Comparison of ENCODE assay signal across 22 cellular contexts in genomic region chr6:12403946-12404647, GRCh38.
DNase-seq lines count a peak whose midpoint lies in the region; ATAC-seq and TF ChIP-seq lines count a peak whose summit lies in the region.
"Had no signal": no experiment of that assay in that cellular context is flagged by ENCODE, and none has a peak within 500 bp of the region (broad histone marks: within the 10 kb centered on the region; RNA-seq: fewer than 3 reads in every experiment).

No MANE protein-coding gene starts in this region.

- no peak overlapping the region for H3K4me3 Mint-ChIP-seq in neural progenitor cell
- H3K4me3 Mint-ChIP-seq: activated CD8-positive, alpha-beta memory T cell treated with anti-CD3 and anti-CD28 coated beads, Interleukin-2, amount 10 ng/mL, durations not matched to agents 7 days and 5 days; CD8-positive, alpha-beta T cell; mesothelial cell of epicardium; stimulated activated effector memory CD8-positive, alpha-beta T cell treated with anti-CD3 and anti-CD28 coated beads, Interleukin-12 subunit alpha, Interleukin-12 subunit beta, amount 100 ng/mL, for 72 hours had no signal

- H2BK5ac ChIP-seq in IMR-90 (ENCODE audit: low read depth, low read length, poor library complexity, severe bottlenecking), result peak overlapping the region; percentile 62

- H4K8ac ChIP-seq in IMR-90 (ENCODE audit: low read depth in 2 of 2, low read length in 2 of 2), result peak overlapping the region; percentile 30 to 65; a peak in 3 of 4 replicates

- peak overlapping the region; percentile 87; the same call in 1 of the 2 replicates for H2BK20ac ChIP-seq in IMR-90 (ENCODE audit: low read depth, low read length)

- H3K4me1 Mint-ChIP-seq in neural progenitor cell, result peaks cover 14% of the 10 kb centered on the region
- H3K4me1 Mint-ChIP-seq: activated CD8-positive, alpha-beta memory T cell treated with anti-CD3 and anti-CD28 coated beads, Interleukin-2, amount 10 ng/mL, durations not matched to agents 7 days and 5 days; mesothelial cell of epicardium; stimulated activated effector memory CD8-positive, alpha-beta T cell treated with anti-CD3 and anti-CD28 coated beads, Interleukin-12 subunit alpha, Interleukin-12 subunit beta, amount 100 ng/mL, for 72 hours had no signal

- POLR2A ChIA-PET in IMR-90 (lab: Charles Lee; ENCODE audit: unreplicated experiment), result no interaction called here

- H3K27ac ChIP-seq in IMR-90 (ENCODE audit: insufficient read depth, low read length) (peak overlapping the region; percentile 18), neural progenitor cell (no peak overlapping the region), ovary (no peak overlapping the region)
- H3K27ac ChIP-seq: neutrophil, PC-9, thyroid gland had no signal

- no peak for TF ChIP-seq CTCF in IMR-90 (conservative IDR thresholded peaks at IDR 0.05; ENCODE audit: low read depth, low read length)
- TF ChIP-seq CTCF in cardiac fibroblast (IDR thresholded peaks at IDR 0.05; ENCODE audit: low read depth, low read length), result no peak
- no peak for TF ChIP-seq CTCF in neural progenitor cell (IDR thresholded peaks at IDR 0.05)
- TF ChIP-seq CTCF in ovary (IDR thresholded peaks at IDR 0.05), result no peak

- TF ChIP-seq RAD21 in IMR-90 (IDR thresholded peaks at IDR 0.05; ENCODE audit: low read length), result no peak

- no peak overlapping the region for H3K56ac ChIP-seq in IMR-90 (ENCODE audit: extremely low read depth, insufficient read depth, low read length)

- H4K91ac ChIP-seq in IMR-90 (ENCODE audit: insufficient read depth, low read depth, low read length), result peak overlapping the region; percentile 1; the same call in 1 of the 2 replicates

- H3K23ac ChIP-seq in IMR-90 (ENCODE audit: low read depth, low read length), result no peak overlapping the region

- no peak for TF ChIP-seq POLR2A in IMR-90 (IDR thresholded peaks at IDR 0.05; ENCODE audit: low read depth, low read length)
- TF ChIP-seq POLR2A in ovary (IDR thresholded peaks at IDR 0.05), result no peak
- TF ChIP-seq POLR2A in erythroblast (IDR thresholded peaks at IDR 0.05; ENCODE audit: low read length), result no peak

- H3K4me3 ChIP-seq in IMR-90 (ENCODE audit: insufficient read depth, low read depth, low read length), result no peak overlapping the region
- H3K4me3 ChIP-seq in cardiac fibroblast (replicated peaks in 1 of 2; ENCODE audit: low read depth in 2 of 2, low read length in 2 of 2), result no peak overlapping the region
- H3K4me3 ChIP-seq in neural progenitor cell, result no peak overlapping the region
- no peak overlapping the region for H3K4me3 ChIP-seq in ovary
- H3K4me3 ChIP-seq: PC-9, thyroid gland had no signal

- no peaks in the 10 kb centered on the region for H3K79me1 ChIP-seq in IMR-90 (ENCODE audit: low read depth in 1 of 2, low read length in 2 of 2)

- peaks cover 2% of the 10 kb centered on the region for H3K27me3 Mint-ChIP-seq in neural progenitor cell (ENCODE audit: insufficient read depth, low read depth)

- H3K27ac Mint-ChIP-seq in neural progenitor cell, result no peak overlapping the region
- H3K27ac Mint-ChIP-seq: activated CD8-positive, alpha-beta memory T cell treated with anti-CD3 and anti-CD28 coated beads, Interleukin-2, amount 10 ng/mL, durations not matched to agents 7 days and 5 days; CD8-positive, alpha-beta T cell; mesothelial cell of epicardium; stimulated activated effector memory CD8-positive, alpha-beta T cell treated with anti-CD3 and anti-CD28 coated beads, Interleukin-12 subunit alpha, Interleukin-12 subunit beta, amount 100 ng/mL, for 72 hours had no signal

- H3K4ac ChIP-seq in IMR-90 (ENCODE audit: low read depth, low read length), result peak overlapping the region; percentile 55; the same call in 1 of the 2 replicates

- H3K14ac ChIP-seq in IMR-90 (replicated peaks; ENCODE audit: low read depth, low read length), result no peak overlapping the region

- BruUV-seq in IMR-90 (replicated peaks; lab: Mats Ljungman, UMichigan), result no TSS peak

- H2AK9ac ChIP-seq in IMR-90 (replicated peaks; ENCODE audit: low read depth, low read length, poor library complexity), result no peak overlapping the region

- peak; percentile 40 for ATAC-seq in IMR-90 (ENCODE audit: low read depth)
- ATAC-seq in GM21576 (IDR thresholded peaks at IDR 0.05; ENCODE audit: unreplicated experiment), result no peak
- ATAC-seq: activated CD8-positive, alpha-beta memory T cell treated with anti-CD3 and anti-CD28 coated beads, Interleukin-2, amount 10 ng/mL, durations not matched to agents 7 days and 5 days; CD8-positive, alpha-beta T cell; stimulated activated effector memory CD8-positive, alpha-beta T cell treated with anti-CD3 and anti-CD28 coated beads, Interleukin-12 subunit alpha, Interleukin-12 subunit beta, amount 100 ng/mL, for 72 hours had no signal

- 30% methylated on average over 2 of the region's 6 CpGs; no CpG with 5 or more reads in 1 of the 2 experiments for WGBS in IMR-90 (ENCODE audit: extremely low coverage in 2 of 2, insufficient read length in 1 of 2), 2 experiments
- WGBS in ovary, 3 donors, result 73 to 84% (median 80%) methylated on average over 6 of the region's 6 CpGs

- in situ Hi-C loops in IMR-90 (cut with MboI; ENCODE audit: low sequenced_read_pairs), result no loop called here

- no peaks in the 10 kb centered on the region for H3K36me3 Mint-ChIP-seq in neural progenitor cell
- H3K36me3 Mint-ChIP-seq: activated CD8-positive, alpha-beta memory T cell treated with anti-CD3 and anti-CD28 coated beads, Interleukin-2, amount 10 ng/mL, durations not matched to agents 7 days and 5 days; CD8-positive, alpha-beta T cell; mesothelial cell of epicardium; stimulated activated effector memory CD8-positive, alpha-beta T cell treated with anti-CD3 and anti-CD28 coated beads, Interleukin-12 subunit alpha, Interleukin-12 subunit beta, amount 100 ng/mL, for 72 hours had no signal

- dilution Hi-C loops in IMR-90 (cut with HindIII; ENCODE audit: low sequenced_read_pairs, unreplicated experiment), result no loop called here

- intact Hi-C loops in IMR-90 (cut with micrococcal nuclease), result no loop called here
- intact Hi-C loops in ovary (cut with DNase I), result no loop called here

- H2BK120ac ChIP-seq in IMR-90 (ENCODE audit: low read depth, low read length), result peak overlapping the region; percentile 57

- H3K9ac ChIP-seq in IMR-90 (ENCODE audit: low read depth, low read length) (no peak overlapping the region), neural progenitor cell (no peak overlapping the region)

- peak overlapping the region; percentile 30; the same call in 1 of the 2 replicates for H2AK5ac ChIP-seq in IMR-90 (ENCODE audit: low read depth, low read length)

- H3K9me1 ChIP-seq in IMR-90 (ENCODE audit: insufficient read depth, low read length), result no peaks in the 10 kb centered on the region; the same call in 1 of the 2 replicates

- no peaks in the 10 kb centered on the region for H3K27me3 ChIP-seq in IMR-90 (ENCODE audit: control insufficient read depth, insufficient read depth, low read length)
- H3K27me3 ChIP-seq in neural progenitor cell, result no peaks in the 10 kb centered on the region
- H3K27me3 ChIP-seq in ovary, result no peaks in the 10 kb centered on the region
- H3K27me3 ChIP-seq: neutrophil, thyroid gland had no signal

- H2BK15ac ChIP-seq in IMR-90 (ENCODE audit: low read depth, low read length), result peak overlapping the region; percentile 48; the same call in 1 of the 3 replicates

- no peaks in the 10 kb centered on the region for H3K9me3 Mint-ChIP-seq in neural progenitor cell
- H3K9me3 Mint-ChIP-seq: CD8-positive, alpha-beta T cell; stimulated activated effector memory CD8-positive, alpha-beta T cell treated with anti-CD3 and anti-CD28 coated beads, Interleukin-12 subunit alpha, Interleukin-12 subunit beta, amount 100 ng/mL, for 72 hours had no signal

- H3K18ac ChIP-seq in IMR-90 (ENCODE audit: low read depth, low read length), result peak overlapping the region; percentile 95

- H2AFZ ChIP-seq in IMR-90 (replicated peaks; ENCODE audit: low read length, poor library complexity) (peak overlapping the region; percentile 45), neural progenitor cell (replicated peaks) (peak overlapping the region; percentile 26)
- H2AFZ ChIP-seq: PC-9 had no signal

- H3K9me3 ChIP-seq in IMR-90 (ENCODE audit: control insufficient read depth, insufficient read depth, low read length) (no peaks in the 10 kb centered on the region), neural progenitor cell (ENCODE audit: low read depth) (no peaks in the 10 kb centered on the region), ovary (no peaks in the 10 kb centered on the region)
- H3K9me3 ChIP-seq: neutrophil, thyroid gland had no signal

- H4K5ac ChIP-seq in IMR-90 (ENCODE audit: low read depth, low read length), result peak overlapping the region; percentile 87

- peak overlapping the region; percentile 77; the same call in 1 of the 2 replicates for H3K4me2 ChIP-seq in IMR-90 (ENCODE audit: low read depth, low read length)
- no peak overlapping the region for H3K4me2 ChIP-seq in neural progenitor cell
- H3K4me2 ChIP-seq: PC-9 had no signal

- H3K79me2 ChIP-seq in neural progenitor cell (ENCODE audit: low read depth), result no peaks in the 10 kb centered on the region

- TF ChIP-seq EP300 in ovary (IDR thresholded peaks at IDR 0.05), result no peak

- CTCF ChIA-PET in IMR-90 (lab: Yijun Ruan, JAX), result interaction anchor here (1.8 kb wide), 1 partner anchor 199 kb away, joined by 6 read pairs; no protein-coding TSS in a partner anchor

- H3K36me3 ChIP-seq in IMR-90 (ENCODE audit: control insufficient read depth, insufficient read depth, low read length) (no peaks in the 10 kb centered on the region), neural progenitor cell (no peaks in the 10 kb centered on the region), ovary (no peaks in the 10 kb centered on the region)
- H3K36me3 ChIP-seq: neutrophil, thyroid gland had no signal

- no peaks in the 10 kb centered on the region for H3F3A ChIP-seq in neural progenitor cell (ENCODE audit: low read depth)

- no peaks in the 10 kb centered on the region for H4K20me1 ChIP-seq in IMR-90 (ENCODE audit: insufficient read depth, low read length)
- no peaks in the 10 kb centered on the region for H4K20me1 ChIP-seq in neural progenitor cell (ENCODE audit: low read depth)

- H3K4me1 ChIP-seq in IMR-90 (ENCODE audit: control insufficient read depth, insufficient read depth, low read length), result peaks cover 13% of the 10 kb centered on the region
- peaks cover 11% of the 10 kb centered on the region for H3K4me1 ChIP-seq in neural progenitor cell
- H3K4me1 ChIP-seq in ovary (ENCODE audit: insufficient read depth), result no peaks in the 10 kb centered on the region
- H3K4me1 ChIP-seq: thyroid gland had no signal

- peak; percentile 55 for DNase-seq in AG08395 (ENCODE audit: low spot score)
- DNase-seq in IMR-90, result peak; percentile 31
- peak; percentile 18 to 50 for DNase-seq in cardiac fibroblast (ENCODE audit: low read depth in 2 of 2)
- no peak for DNase-seq in neural progenitor cell (ENCODE audit: low spot score)
- DNase-seq in amniotic stem cell (lab: John Stamatoyannopoulos, UW), result no peak
- no peak for DNase-seq in ovary
- no peak for DNase-seq in erythroblast (lab: John Stamatoyannopoulos, UW)
- DNase-seq: activated CD4-positive, alpha-beta T cell treated with anti-CD3 and anti-CD28 coated beads for 1 hour; activated CD8-positive, alpha-beta memory T cell treated with anti-CD3 and anti-CD28 coated beads, Interleukin-2, amount 10 ng/mL, durations not matched to agents 7 days and 5 days; CD8-positive, alpha-beta T cell; effector CD8-positive, alpha-beta T cell; hippocampal formation; kidney glomerular epithelial cell; NCI-H2081 treated with DMSO at 0.1 percent for 48 hours; NCI-H526; stimulated activated CD4-positive, alpha-beta T cell treated with anti-CD3 and anti-CD28 coated beads, Interleukin-15, amount 100 ng/mL, for 24 hours; thyroid gland had no signal

Comparison
In these comparisons a context has a peak if more than half of its experiments do, and no peak if none do; other contexts are left out.
1. DNase-seq: peak in AG08395 (single experiment), IMR-90 (single experiment) and cardiac fibroblast (2 of 2); none in neural progenitor cell (single experiment), amniotic stem cell (single experiment), ovary (0 of 5) and erythroblast (0 of 2).